15 cellular contexts compared by ENCODE assay signal in the genomic region with DNA sequence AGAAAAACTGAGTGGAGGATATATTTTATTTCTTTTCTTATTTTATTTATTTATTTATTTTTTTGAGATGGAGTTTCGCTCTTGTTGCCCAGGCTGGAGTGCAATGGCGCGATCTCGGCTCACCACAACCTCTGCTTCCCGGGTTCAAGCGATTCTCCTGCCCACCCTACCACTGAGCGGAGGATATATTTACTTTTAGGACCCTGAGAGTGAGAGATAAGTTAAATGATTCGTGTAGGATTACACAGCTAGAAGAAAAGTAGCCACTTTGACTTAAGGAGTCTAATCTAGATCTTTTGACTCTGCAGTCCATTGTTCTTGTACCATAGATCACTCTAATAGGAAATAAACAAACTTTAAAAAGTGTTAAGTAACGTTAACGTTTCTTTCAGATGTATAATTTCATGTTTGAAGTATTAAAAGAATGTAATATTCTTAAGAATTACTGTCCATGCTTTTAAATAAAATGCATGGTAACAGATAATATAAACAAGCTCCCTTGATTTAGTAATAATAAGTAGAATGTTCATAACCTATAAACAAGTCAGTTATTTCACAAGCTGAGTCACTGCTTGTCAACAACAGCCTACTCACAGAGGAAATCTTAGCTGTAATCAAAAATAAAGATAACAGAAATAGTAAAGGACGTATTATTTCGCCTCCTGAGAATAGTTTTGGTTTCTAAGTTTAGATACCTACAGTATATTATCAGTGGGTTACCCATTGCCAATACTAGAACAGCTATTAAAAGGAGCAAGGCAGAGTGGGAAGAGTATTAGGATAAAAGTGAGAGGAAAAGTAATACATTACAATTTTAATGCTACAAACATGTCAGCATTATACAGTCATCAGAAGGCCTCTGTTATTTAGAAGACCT. TPM values are rescaled to one million over a fixed set of nuclear protein-coding genes. Genes with fewer than 3 reads are reported as not detected.
DNase-seq lines count a peak whose midpoint lies in the region; ATAC-seq, FAIRE-seq and TF ChIP-seq lines count a peak whose summit lies in the region.
"Had no signal": no experiment of that assay in that cellular context is flagged by ENCODE, and none has a peak within 500 bp of the region (broad histone marks: within the 10 kb centered on the region; RNA-seq: fewer than 3 reads in every experiment).

No MANE protein-coding gene starts in this region.

- TF ChIP-seq RAD21 in K562 (CRISPR knock-in tag; conservative IDR thresholded peaks at IDR 0.05 in 1 of 2, IDR thresholded peaks at IDR 0.05 in 1 of 2) = no peak

- no peak for TF ChIP-seq EP300 in K562 (IDR thresholded peaks at IDR 0.05; ENCODE audit: low read length)

- WGBS in K562 (ENCODE audit: insufficient coverage, low coverage, missing lambda C conversion rate) = 4% methylated on average over 12 of the region's 12 CpGs

- H3K79me2 ChIP-seq in K562 (ENCODE audit: control insufficient read depth, insufficient read depth, low read length) = peaks cover 98% of the 10 kb centered on the region

- no peak for TF ChIP-seq CTCF in K562 (IDR thresholded peaks at IDR 0.05 in 2 of 3, conservative IDR thresholded peaks at IDR 0.05 in 1 of 3; ENCODE audit: insufficient read depth in 2 of 3, low read depth in 1 of 3, low read length in 3 of 3)
- no peak for TF ChIP-seq CTCF in left lung (IDR thresholded peaks at IDR 0.05)
- no peak for TF ChIP-seq CTCF in WERI-Rb-1 (IDR thresholded peaks at IDR 0.05; ENCODE audit: low read depth, low read length)

- DNase-seq in A172 (ENCODE audit: low spot score) (peak; percentile 11), H4 (ENCODE audit: low spot score) (peak; percentile 31), K562 (ENCODE audit: extremely low read depth in 1 of 4, low spot score in 3 of 4) (peak in 2 of 4 experiments; percentile 28 to 38), left lung (no peak), HK-2 (ENCODE audit: unreplicated experiment) (no peak), WERI-Rb-1 (no peak)
- DNase-seq: activated CD8-positive, alpha-beta memory T cell treated with anti-CD3 and anti-CD28 coated beads, Interleukin-2, amount 50 U/mL, for 4 hours; activated naive CD4-positive, alpha-beta T cell treated with anti-CD3 and anti-CD28 coated beads, Interleukin-2, amount 50 U/mL, for 16 hours; DMS153; mesendoderm; NCI-H1105 treated with DMSO at 0.1 percent for 48 hours; SW 1271 had no signal

- no TSS peak for BruUV-seq in K562 (replicated peaks; lab: Mats Ljungman, UMichigan)

- ATAC-seq in K562 (peak; percentile 43), left lung (no peak), HG02981 (IDR thresholded peaks at IDR 0.05; ENCODE audit: unreplicated experiment) (no peak), HG03159 (IDR thresholded peaks at IDR 0.05; ENCODE audit: unreplicated experiment) (no peak)

- H2AFZ ChIP-seq in K562 (ENCODE audit: low read depth, low read length) = no peak overlapping the region

- CTCF ChIA-PET in K562 (lab: Yijun Ruan, JAX; ENCODE audit: low intra/inter-chr PET ratio) = no interaction called here

- TF ChIP-seq POLR2A in K562 (conservative IDR thresholded peaks at IDR 0.05) = no peak

- H3K4me1 ChIP-seq in K562 (replicated peaks in 1 of 2; ENCODE audit: control insufficient read depth in 2 of 2, insufficient read depth in 2 of 2, low read length in 2 of 2) = peaks cover 7 to 8% of the 10 kb centered on the region in 2 experiments; a peak in 3 of 5 replicates
- peaks cover 5 to 56% of the 10 kb centered on the region in 2 donors for H3K4me1 ChIP-seq in left lung

- H3K9me3 ChIP-seq in K562 (replicated peaks; ENCODE audit: control insufficient read depth, insufficient read depth, low read depth, low read length) (no peaks in the 10 kb centered on the region), left lung (no peaks in the 10 kb centered on the region), WERI-Rb-1 (ENCODE audit: severe bottlenecking) (no peaks in the 10 kb centered on the region)

- POLR2A ChIA-PET in K562 (lab: Yijun Ruan, JAX) = interaction anchor here (0.9 to 3.7 kb wide), 5 partner anchors 11 to 20 kb away, joined by 3 to 20 read pairs (median 5); partner anchors contain the start of gene USP47

- H3K27ac ChIP-seq in K562 (ENCODE audit: extremely low read depth, low read depth, low read length) (peak overlapping the region; percentile 53; the same call in 2 of the 3 replicates), left lung (peak overlapping the region; percentile 39 to 43), WERI-Rb-1 (no peak overlapping the region)

- H3K4me2 ChIP-seq in K562 (ENCODE audit: insufficient read depth, low read length) = peak overlapping the region; percentile 44; the same call in 1 of the 2 replicates

- intact Hi-C loops in K562 (cut with micrococcal nuclease) = no loop called here
- intact Hi-C loops in left lung (cut with DNase I) = no loop called here

- peak; percentile 6 for FAIRE-seq in K562 (lab: Jason Lieb, UNC)
- FAIRE-seq: colon had no signal

- H4K20me1 ChIP-seq in K562 (replicated peaks; ENCODE audit: control insufficient read depth, insufficient read depth, low read length) = no peaks in the 10 kb centered on the region

- H3K9me1 ChIP-seq in K562 (ENCODE audit: control insufficient read depth, insufficient read depth, low read length) = no peaks in the 10 kb centered on the region

- in situ Hi-C loops in K562 (cut with MboI) = no loop called here

- no peak overlapping the region for H3K4me3 ChIP-seq in K562
- no peak overlapping the region for H3K4me3 ChIP-seq in left lung
- no peak overlapping the region for H3K4me3 ChIP-seq in WERI-Rb-1 (ENCODE audit: low read depth, low read length)

- peak overlapping the region in 1 of 2 experiments; percentile 36; a peak in 2 of 4 replicates for H3K9ac ChIP-seq in K562 (ENCODE audit: insufficient read depth in 1 of 2, low read depth in 2 of 2, low read length in 2 of 2)

- H3K27me3 ChIP-seq in K562 (ENCODE audit: control insufficient read depth in 2 of 2, insufficient read depth in 2 of 2, low read length in 2 of 2) (no peaks in the 10 kb centered on the region), left lung (no peaks in the 10 kb centered on the region), WERI-Rb-1 (ENCODE audit: insufficient read depth, low read depth, severe bottlenecking) (no peaks in the 10 kb centered on the region)

- no peaks in the 10 kb centered on the region; the same call in 2 of the 3 replicates for H3K36me3 ChIP-seq in K562 (ENCODE audit: control insufficient read depth, insufficient read depth, low read length)
- H3K36me3 ChIP-seq in left lung = no peaks in the 10 kb centered on the region
- H3K36me3 ChIP-seq in WERI-Rb-1 = no peaks in the 10 kb centered on the region

TF ChIP-seq in K562, 482 proteins besides CTCF, POLR2A, EP300 and RAD21 (continues in another document):
- peak; percentile 50; the same call in 1 of the 2 replicates for TF ChIP-seq TAL1 (IDR thresholded peaks at IDR 0.05)
- TF ChIP-seq NFE2 (IDR thresholded peaks at IDR 0.05; ENCODE audit: low read depth) = peak; percentile 61
- TF ChIP-seq ZNF174 (CRISPR knock-in tag; IDR thresholded peaks at IDR 0.05) = no peak
- no peak for TF ChIP-seq ZFPM2 (CRISPR knock-in tag; IDR thresholded peaks at IDR 0.05)

RNA-seq across cellular contexts. Expression of gene USP47, which starts 18.6 kb away (rescaled TPM):
- 66.5 and 80.7 TPM in 2 replicates for total RNA-seq in A172 (2014; rRNA removed; shearing (Covaris generic))
- total RNA-seq in H4 (2014; rRNA removed; shearing (Covaris generic)) = 34.2 and 36.0 TPM in 2 replicates
- total RNA-seq in K562 (2011; cell fraction: chromatin; rRNA removed; ENCODE audit: low replicate concordance) = 44.2 and 108 TPM in 2 replicates
- 19.7 and 22.7 TPM in 2 replicates for total RNA-seq in K562 (2011; cell fraction: nucleolus; rRNA removed)
- total RNA-seq in K562 (2011; cell fraction: nucleoplasm; rRNA removed) = 41.9 and 49.6 TPM in 2 replicates
- 51.7 and 53.2 TPM in 2 replicates for total RNA-seq in K562 (2014; rRNA removed)
- 61.1 and 76.1 TPM in 2 replicates for total RNA-seq in K562 (2014; rRNA removed; fragmentation: Illumina TruSeq; extraction: Trizol)
- 61.8 and 63.6 TPM in 2 replicates for total RNA-seq in K562 (2015; rRNA removed; fragmentation: Illumina TruSeq; extraction: Trizol)
- total RNA-seq in K562 (2021) = 34.1 and 36.1 TPM in 2 replicates
- polyA plus RNA-seq in K562 (2011; rRNA removed) = 27.1 and 31.4 TPM in 2 replicates
- 6.1 and 10.7 TPM in 2 replicates for polyA plus RNA-seq in K562 (2011; cell fraction: cytosol; rRNA removed)
- 23.1 and 30.6 TPM in 2 replicates for polyA plus RNA-seq in K562 (2011; cell fraction: nucleus; rRNA removed)
- 23.8 and 30.3 TPM in 2 replicates for polyA plus RNA-seq in K562 (2012)
- 32.2 and 34.7 TPM in 2 replicates for polyA plus RNA-seq in K562 (2014; fragmentation: Illumina TruSeq; extraction: Trizol)
- polyA plus RNA-seq in K562 (2014; fragmentation: Nextera tagmentation; extraction: Ambion mirVana) = 10 to 100 TPM; 13.1 to 16.4 TPM
- polyA plus RNA-seq in K562 (2014; rRNA removed) = 26.0 and 32.7 TPM in 2 replicates
- 84.5 and 90.5 TPM in 2 replicates for polyA minus RNA-seq in K562 (2011; rRNA and poly(A)+ RNA removed)
- 21.7 and 22.3 TPM in 2 replicates for polyA minus RNA-seq in K562 (2011; cell fraction: cytosol; rRNA and poly(A)+ RNA removed)
- polyA minus RNA-seq in K562 (2011; cell fraction: nucleus; rRNA and poly(A)+ RNA removed) = 59.5 and 83.2 TPM in 2 replicates
- total RNA-seq in left lung = 10 to 100 TPM; 40.9 to 41.3 TPM

Comparison
In these comparisons a context has a peak if more than half of its experiments do, and no peak if none do; other contexts are left out.
1. DNase-seq: peak in A172 (single experiment) and H4 (single experiment); none in left lung (0 of 2), HK-2 (single experiment) and WERI-Rb-1 (single experiment).